ENCODE assay signal across 30 cellular contexts in genomic region chr7:123472327-123472726, GRCh38.
"Had no signal": no experiment of that assay in that cellular context is flagged by ENCODE, and none has a peak within 500 bp of the region (broad histone marks: within the 10 kb centered on the region; RNA-seq: fewer than 3 reads in every experiment).

No MANE protein-coding gene starts in this region.

- H3K4me3 ChIP-seq: colonic mucosa, esophagus squamous epithelium, gastroesophageal sphincter, heart right ventricle had no signal

- H3K27me3 ChIP-seq: brain microvascular endothelial cell, colonic mucosa, esophagus squamous epithelium, gastroesophageal sphincter, heart right ventricle had no signal

- H3K4me1 Mint-ChIP-seq: activated T-helper 17 cell treated with anti-CD3 and anti-CD28 coated beads, Interleukin-2, amount 50 U/mL, for 72 hours had no signal

- H3K9me3 ChIP-seq: colonic mucosa, esophagus squamous epithelium, gastroesophageal sphincter had no signal

- H3K36me3 Mint-ChIP-seq: activated naive CD8-positive, alpha-beta T cell had no signal

- ATAC-seq: activated CD8-positive, alpha-beta T cell treated with anti-CD3 and anti-CD28 coated beads for 36 hours; activated T-cell treated with anti-CD3 and anti-CD28 coated beads, Interleukin-2, amount 50 U/mL, for 4 hours; activated T-helper 17 cell treated with anti-CD3 and anti-CD28 coated beads, Interleukin-2, amount 50 U/mL, for 72 hours; gastroesophageal sphincter; heart right ventricle had no signal

- DNase-seq: activated CD4-positive, alpha-beta T cell treated with anti-CD3 and anti-CD28 coated beads for 1 hour; activated CD4-positive, alpha-beta T cell treated with anti-CD3 and anti-CD28 coated beads for 4 hours; activated CD4-positive, alpha-beta T cell treated with anti-CD3 and anti-CD28 coated beads, Interleukin-2, amount 50 U/mL, for 1 hour; activated CD4-positive, alpha-beta T cell treated with anti-CD3 and anti-CD28 coated beads, Interleukin-2, amount 50 U/mL, for 48 hours; activated CD4-positive, CD25-positive, alpha-beta regulatory T cell; activated CD8-positive, alpha-beta memory T cell treated with anti-CD3 and anti-CD28 coated beads for 24 hours; activated CD8-positive, alpha-beta T cell treated with anti-CD3 and anti-CD28 coated beads for 36 hours; activated effector memory CD4-positive, alpha-beta T cell treated with Interleukin-2 at 50 U/mL for 16 hours; activated gamma-delta T cell treated with Interleukin-2 at 50 U/mL for 16 hours; activated naive CD4-positive, alpha-beta T cell treated with anti-CD3 and anti-CD28 coated beads, Interleukin-2, amount 50 U/mL, for 16 hours; activated naive CD4-positive, alpha-beta T cell treated with Interleukin-2 at 50 U/mL for 16 hours; activated T-cell treated with anti-CD3 and anti-CD28 coated beads, Interleukin-2, amount 50 U/mL, for 4 hours; amniotic stem cell; anterior cingulate cortex; brain microvascular endothelial cell; colonic mucosa; effector CD8-positive, alpha-beta T cell; esophagus squamous epithelium; foreskin melanocyte; heart right ventricle; T-helper 1 cell; T-helper 2 cell had no signal

- H3K27ac Mint-ChIP-seq: activated CD8-positive, alpha-beta T cell treated with anti-CD3 and anti-CD28 coated beads for 36 hours; activated naive CD8-positive, alpha-beta T cell; activated T-helper 17 cell treated with anti-CD3 and anti-CD28 coated beads, Interleukin-2, amount 50 U/mL, for 72 hours had no signal

- H3K9me3 Mint-ChIP-seq: activated CD8-positive, alpha-beta T cell treated with anti-CD3 and anti-CD28 coated beads for 36 hours had no signal

- H3K4me1 ChIP-seq: colonic mucosa, esophagus squamous epithelium had no signal

- H3K27ac ChIP-seq: brain microvascular endothelial cell, colonic mucosa, epithelial cell of prostate, esophagus squamous epithelium, heart right ventricle had no signal

- H3K36me3 ChIP-seq: brain microvascular endothelial cell, colonic mucosa, esophagus squamous epithelium, gastroesophageal sphincter, heart right ventricle had no signal

- H3K4me3 Mint-ChIP-seq: activated CD8-positive, alpha-beta T cell treated with anti-CD3 and anti-CD28 coated beads for 36 hours; activated naive CD8-positive, alpha-beta T cell; activated T-cell treated with anti-CD3 and anti-CD28 coated beads, Interleukin-2, amount 50 U/mL, for 4 hours; activated T-helper 17 cell treated with anti-CD3 and anti-CD28 coated beads, Interleukin-2, amount 50 U/mL, for 72 hours had no signal

- FAIRE-seq: astrocyte, bronchial epithelial cell, endometrium, endothelial cell of umbilical vein had no signal
